Comparison of ENCODE assay signal across 10 cellular contexts in genomic region chr20:46939031-46939430, GRCh38. TPM values are rescaled to one million over a fixed set of nuclear protein-coding genes. Genes with fewer than 3 reads are reported as not detected.
DNase-seq lines count a peak whose midpoint lies in the region; ATAC-seq and TF ChIP-seq lines count a peak whose summit lies in the region.
"Had no signal": no experiment of that assay in that cellular context is flagged by ENCODE, and none has a peak within 500 bp of the region (broad histone marks: within the 10 kb centered on the region; RNA-seq: fewer than 3 reads in every experiment).

No MANE protein-coding gene starts in this region.

- no peaks in the 10 kb centered on the region for H3K79me2 ChIP-seq in mammary epithelial cell (ENCODE audit: insufficient read depth, low read length)

- CTCF ChIA-PET in mammary epithelial cell (lab: Charles Lee; ENCODE audit: low non-redundant PET), result no interaction called here

- no peak overlapping the region for H3K4me2 ChIP-seq in mammary epithelial cell (ENCODE audit: insufficient read depth, low read depth, low read length)

- no peak overlapping the region for H3K9ac ChIP-seq in mammary epithelial cell (ENCODE audit: insufficient read depth, low read length)

- no peak overlapping the region for H2AFZ ChIP-seq in mammary epithelial cell (ENCODE audit: low read depth, low read length)

- ATAC-seq in HG03378 (IDR thresholded peaks at IDR 0.05; ENCODE audit: unreplicated experiment), result no peak
- ATAC-seq: left ventricle myocardium superior had no signal

- H3K27ac Mint-ChIP-seq in nephron, result peak overlapping the region in 1 of 3 experiments; percentile 43
- H3K27ac Mint-ChIP-seq: IgD-negative memory B cell had no signal

- peak; percentile 14 to 18 for TF ChIP-seq CTCF in mammary epithelial cell (conservative IDR thresholded peaks at IDR 0.05 in 1 of 2, IDR thresholded peaks at IDR 0.05 in 1 of 2; ENCODE audit: extremely low read depth in 1 of 2, insufficient read depth in 1 of 2, low read depth in 1 of 2, low read length in 2 of 2)
- peak in 2 of 3 experiments; percentile 11 to 14 for TF ChIP-seq CTCF in nephron (IDR thresholded peaks at IDR 0.05; ENCODE audit: unreplicated experiment in 3 of 3)
- TF ChIP-seq CTCF in GM10266 (IDR thresholded peaks at IDR 0.05; ENCODE audit: control insufficient read depth, insufficient read depth, low read depth, missing control alignments), result no peak

- H3K9me3 ChIP-seq in mammary epithelial cell (replicated peaks; ENCODE audit: insufficient read depth, low read length), result no peaks in the 10 kb centered on the region

- no peaks in the 10 kb centered on the region for H4K20me1 ChIP-seq in mammary epithelial cell (ENCODE audit: insufficient read depth, low read length)

- dilution Hi-C loops in mammary epithelial cell (cut with HindIII; ENCODE audit: low sequenced_read_pairs), result no loop called here

- H3K36me3 ChIP-seq in mammary epithelial cell (ENCODE audit: insufficient read depth, low read length), result no peaks in the 10 kb centered on the region

- 42% methylated on average over 1 of the region's 2 CpGs for WGBS in mammary epithelial cell (ENCODE audit: low coverage, missing lambda C conversion rate)

- DNase-seq in DMS53 (lab: John Stamatoyannopoulos, UW) (peak; percentile 66), DMS53 treated with DMSO at 0.1 percent for 48 hours (lab: John Stamatoyannopoulos, UW; ENCODE audit: unreplicated experiment) (no peak), LHCN-M2 (ENCODE audit: low read depth) (peak; percentile 22), mammary epithelial cell (no peak), midbrain (lab: John Stamatoyannopoulos, UW) (no peak), GM10266 (ENCODE audit: extremely low spot score) (no peak)
- DNase-seq: left ventricle myocardium superior had no signal

- H3K27me3 ChIP-seq in mammary epithelial cell (ENCODE audit: insufficient read depth, low read length), result no peaks in the 10 kb centered on the region

- H3K36me3 Mint-ChIP-seq in nephron (ENCODE audit: low read depth), result no peaks in the 10 kb centered on the region
- H3K36me3 Mint-ChIP-seq: IgD-negative memory B cell had no signal

- H3K4me1 Mint-ChIP-seq in nephron, result peaks cover 40% of the 10 kb centered on the region
- H3K4me1 Mint-ChIP-seq: IgD-negative memory B cell had no signal

- H3K4me3 ChIP-seq in mammary epithelial cell (replicated peaks in 1 of 3; ENCODE audit: insufficient read depth in 1 of 3, low read depth in 2 of 3, low read length in 3 of 3), result no peak overlapping the region

- in situ Hi-C loops in mammary epithelial cell (cut with MboI; ENCODE audit: low sequenced_read_pairs in 2 of 2), result no loop called here

- no peaks in the 10 kb centered on the region for H3K9me3 Mint-ChIP-seq in nephron

- intact Hi-C loops in mammary epithelial cell (cut with micrococcal nuclease), result no loop called here

- no peak overlapping the region for H3K4me3 Mint-ChIP-seq in nephron
- H3K4me3 Mint-ChIP-seq: IgD-negative memory B cell had no signal

- no peak overlapping the region for H3K27ac ChIP-seq in mammary epithelial cell (ENCODE audit: insufficient read depth, low read depth, low read length)

- peaks cover 3% of the 10 kb centered on the region for H3K27me3 Mint-ChIP-seq in nephron (ENCODE audit: low read depth)

- no peaks in the 10 kb centered on the region for H3K4me1 ChIP-seq in mammary epithelial cell (ENCODE audit: insufficient read depth, low read length)

- no TSS peak for BruUV-seq in mammary epithelial cell (replicated peaks; lab: Mats Ljungman, UMichigan)

RNA-seq across cellular contexts. Expression of gene EYA2, which starts 44.4 kb away (rescaled TPM):
- total RNA-seq in LHCN-M2 (2014; rRNA removed) (0.11 and 0.45 TPM in 2 replicates), mammary epithelial cell (1 to 10 TPM in 1 of 2 donors, under 1 TPM in 1; 0.31 to 1.0 TPM)
- polyA plus RNA-seq in LHCN-M2 (2012), result 2.6 TPM
- polyA plus RNA-seq in mammary epithelial cell, result 0.03 TPM
- polyA minus RNA-seq in mammary epithelial cell, result not detected

Comparison
In these comparisons a context has a peak if more than half of its experiments do, and no peak if none do; other contexts are left out.
1. DNase-seq: peak in DMS53 (single experiment) and LHCN-M2 (single experiment); none in DMS53 treated with DMSO at 0.1 percent for 48 hours (single experiment), mammary epithelial cell (single experiment), midbrain (single experiment) and GM10266 (single experiment).